2 cellular contexts compared by ENCODE assay signal in genomic region chr2:231030725-231031124, GRCh38.
TF ChIP-seq lines count a peak whose summit lies in the region.

No MANE protein-coding gene starts in this region.

TF ChIP-seq in HCT116, 20 proteins besides CTCF, POLR2A, EP300 and RAD21:
- TF ChIP-seq POLR2AphosphoS5 (IDR thresholded peaks at IDR 0.05; ENCODE audit: low read depth, low read length) (no peak), SRF (IDR thresholded peaks at IDR 0.05; ENCODE audit: low read depth) (no peak), ZNF274 (IDR thresholded peaks at IDR 0.05; ENCODE audit: low read depth, low read length) (no peak), SP1 (IDR thresholded peaks at IDR 0.05; ENCODE audit: low read depth) (no peak)

TF ChIP-seq in K562, 482 proteins besides CTCF, POLR2A, EP300 and RAD21:
- TF ChIP-seq ZBED1 (IDR thresholded peaks at IDR 0.05) (no peak), ZNF518B (CRISPR knock-in tag; IDR thresholded peaks at IDR 0.05) (no peak), PBX2 (CRISPR knock-in tag; IDR thresholded peaks at IDR 0.05; ENCODE audit: low read depth) (no peak), PBX2 (tag; conservative IDR thresholded peaks at IDR 0.05; ENCODE audit: low read depth) (peak; percentile 32), THRA (IDR thresholded peaks at IDR 0.05) (no peak), ZNF134 (CRISPR knock-in tag; conservative IDR thresholded peaks at IDR 0.05) (no peak), AFF1 (IDR thresholded peaks at IDR 0.05; ENCODE audit: low read depth in 1 of 2, partially characterized antibody in 2 of 2) (no peak), IRF9 (tag; IDR thresholded peaks at IDR 0.05) (no peak), MEIS2 (IDR thresholded peaks at IDR 0.05; ENCODE audit: partially characterized antibody) (peak; percentile 40), RBM25 (IDR thresholded peaks at IDR 0.05; ENCODE audit: low read depth, low read length, severe bottlenecking) (no peak), ZNF311 (CRISPR knock-in tag; IDR thresholded peaks at IDR 0.05) (no peak), PKNOX1 (IDR thresholded peaks at IDR 0.05) (peak; percentile 79), BHLHE40 (IDR thresholded peaks at IDR 0.05; ENCODE audit: low read length) (no peak), STAT5A (IDR thresholded peaks at IDR 0.05; ENCODE audit: borderline replicate concordance, low read length) (no peak)
